Comparison of ENCODE assay signal across 26 cellular contexts in genomic region chr3:56122911-56123310, GRCh38.
"Had no signal": no experiment of that assay in that cellular context is flagged by ENCODE, and none has a peak within 500 bp of the region (broad histone marks: within the 10 kb centered on the region; RNA-seq: fewer than 3 reads in every experiment).

No MANE protein-coding gene starts in this region.

- H3K9me3 Mint-ChIP-seq: activated CD4-positive, alpha-beta memory T cell treated with anti-CD3 and anti-CD28 coated beads for 36 hours; activated CD4-positive, alpha-beta T cell treated with anti-CD3 and anti-CD28 coated beads, Interleukin-2, amount 10 ng/mL, durations not matched to agents 7 days and 5 days; activated naive CD4-positive, alpha-beta T cell treated with anti-CD3 and anti-CD28 coated beads, Interleukin-2, amount 50 U/mL, for 72 hours; activated naive CD8-positive, alpha-beta T cell treated with anti-CD3 and anti-CD28 coated beads, Interleukin-2, amount 50 U/mL, for 24 hours had no signal

- ATAC-seq: activated naive CD4-positive, alpha-beta T cell treated with anti-CD3 and anti-CD28 coated beads, Interleukin-2, amount 50 U/mL, for 72 hours; activated naive CD8-positive, alpha-beta T cell treated with anti-CD3 and anti-CD28 coated beads, Interleukin-2, amount 50 U/mL, for 24 hours; activated T-cell treated with anti-CD3 and anti-CD28 coated beads, Interleukin-2, amount 50 U/mL, for 4 hours; Panc1; Right ventricle myocardium inferior had no signal

- H3K36me3 ChIP-seq: ascending aorta had no signal

- H3K4me3 Mint-ChIP-seq: activated CD4-positive, alpha-beta memory T cell treated with anti-CD3 and anti-CD28 coated beads for 36 hours; activated CD4-positive, alpha-beta T cell treated with anti-CD3 and anti-CD28 coated beads, Interleukin-2, amount 10 ng/mL, durations not matched to agents 7 days and 5 days; activated naive CD8-positive, alpha-beta T cell treated with anti-CD3 and anti-CD28 coated beads, Interleukin-2, amount 50 U/mL, for 24 hours; activated T-cell treated with anti-CD3 and anti-CD28 coated beads, Interleukin-2, amount 50 U/mL, for 4 hours; brain; central memory CD8-positive, alpha-beta T cell had no signal

- H3K27ac ChIP-seq: ascending aorta, VCaP had no signal

- H3K4me3 ChIP-seq: ascending aorta had no signal

- DNase-seq: activated CD4-positive, alpha-beta memory T cell treated with anti-CD3 and anti-CD28 coated beads for 36 hours; activated CD4-positive, alpha-beta T cell treated with anti-CD3 and anti-CD28 coated beads, Interleukin-2, amount 10 ng/mL, durations not matched to agents 7 days and 5 days; activated CD4-positive, CD25-positive, alpha-beta regulatory T cell; activated CD8-positive, alpha-beta memory T cell treated with anti-CD3 and anti-CD28 coated beads for 24 hours; activated effector memory CD4-positive, alpha-beta T cell treated with anti-CD3 and anti-CD28 coated beads, Interleukin-2, amount 50 U/mL, for 16 hours; activated naive CD4-positive, alpha-beta T cell treated with Interleukin-2 at 50 U/mL for 16 hours; activated naive CD8-positive, alpha-beta T cell treated with anti-CD3 and anti-CD28 coated beads, Interleukin-2, amount 50 U/mL, for 24 hours; activated T-cell treated with anti-CD3 and anti-CD28 coated beads, Interleukin-2, amount 50 U/mL, for 4 hours; amniotic stem cell; NCI-H187 treated with DMSO at 0.1 percent for 48 hours; NCI-H2081 treated with DMSO at 0.1 percent for 48 hours; NCI-H446; NCI-H526; NCI-H774; NK-92 treated with Interleukin-12 subunit alpha and Interleukin-12 subunit beta, amount 100 ng/mL, for 24 hours; OCI-M1; RPMI8226; SK-N-SH; T-helper 1 cell had no signal

- H3K27me3 ChIP-seq: ascending aorta had no signal

- H3K4me1 Mint-ChIP-seq: activated CD4-positive, alpha-beta T cell treated with anti-CD3 and anti-CD28 coated beads, Interleukin-2, amount 10 ng/mL, durations not matched to agents 7 days and 5 days; activated naive CD8-positive, alpha-beta T cell treated with anti-CD3 and anti-CD28 coated beads, Interleukin-2, amount 50 U/mL, for 24 hours; central memory CD8-positive, alpha-beta T cell had no signal

- H3K9me3 ChIP-seq: ascending aorta, SK-N-SH had no signal

- H3K36me3 Mint-ChIP-seq: activated CD4-positive, alpha-beta memory T cell treated with anti-CD3 and anti-CD28 coated beads for 36 hours; activated naive CD4-positive, alpha-beta T cell treated with anti-CD3 and anti-CD28 coated beads, Interleukin-2, amount 50 U/mL, for 72 hours had no signal

- H3K4me1 ChIP-seq: ascending aorta had no signal

- H3K27me3 Mint-ChIP-seq: activated CD4-positive, alpha-beta memory T cell treated with anti-CD3 and anti-CD28 coated beads for 36 hours; activated CD4-positive, alpha-beta T cell treated with anti-CD3 and anti-CD28 coated beads, Interleukin-2, amount 10 ng/mL, durations not matched to agents 7 days and 5 days; activated naive CD8-positive, alpha-beta T cell treated with anti-CD3 and anti-CD28 coated beads, Interleukin-2, amount 50 U/mL, for 24 hours; central memory CD8-positive, alpha-beta T cell had no signal

- H3K27ac Mint-ChIP-seq: activated CD4-positive, alpha-beta memory T cell treated with anti-CD3 and anti-CD28 coated beads for 36 hours; activated CD4-positive, alpha-beta T cell treated with anti-CD3 and anti-CD28 coated beads, Interleukin-2, amount 10 ng/mL, durations not matched to agents 7 days and 5 days; activated naive CD4-positive, alpha-beta T cell treated with anti-CD3 and anti-CD28 coated beads, Interleukin-2, amount 50 U/mL, for 72 hours; activated naive CD8-positive, alpha-beta T cell treated with anti-CD3 and anti-CD28 coated beads, Interleukin-2, amount 50 U/mL, for 24 hours had no signal

- H3K4me2 ChIP-seq: SK-N-SH had no signal

- H3K9ac ChIP-seq: SK-N-SH had no signal
